In the genomic region with DNA sequence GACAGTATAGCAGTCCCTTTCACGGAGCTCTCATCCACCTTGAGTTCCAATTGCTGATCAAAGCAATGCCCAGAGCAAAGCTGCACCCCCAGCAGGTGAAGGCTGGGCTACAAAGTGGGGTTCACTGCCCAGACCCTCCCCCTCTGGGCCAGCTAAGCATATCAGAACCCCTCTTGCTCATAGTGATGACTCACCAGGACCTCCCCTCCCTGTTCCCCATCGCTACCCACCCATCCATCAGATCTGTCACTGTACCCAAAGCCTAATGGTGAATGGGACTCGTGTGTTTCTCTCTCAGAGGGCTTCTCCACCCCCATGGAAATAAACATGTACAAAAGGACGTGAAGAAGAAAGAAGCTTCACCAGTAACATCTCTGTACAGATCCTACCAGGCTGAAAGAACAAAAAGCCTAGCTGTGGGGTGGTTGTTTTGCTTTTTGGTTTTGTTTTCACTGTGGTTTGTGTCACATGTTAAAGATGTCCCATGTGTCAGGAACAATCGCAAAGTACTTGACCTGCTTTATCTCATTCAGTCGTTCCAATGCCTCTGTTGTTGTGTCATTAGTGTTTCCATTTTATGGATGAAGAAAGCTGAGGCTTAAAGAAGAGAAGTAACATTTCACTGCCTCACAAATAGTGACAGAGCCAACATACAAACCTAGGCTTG, we compare ENCODE assay signal across 12 cellular contexts.
DNase-seq lines count a peak whose midpoint lies in the region; ATAC-seq and TF ChIP-seq lines count a peak whose summit lies in the region.
"Had no signal": no experiment of that assay in that cellular context is flagged by ENCODE, and none has a peak within 500 bp of the region (broad histone marks: within the 10 kb centered on the region; RNA-seq: fewer than 3 reads in every experiment).

No MANE protein-coding gene starts in this region.

- peaks cover 69% of the 10 kb centered on the region for H3K4me1 ChIP-seq in DOHH2 (ENCODE audit: control insufficient read depth, low read length)
- peaks cover 20% of the 10 kb centered on the region for H3K4me1 ChIP-seq in KMS-11 (ENCODE audit: low read depth, poor library complexity, severe bottlenecking)
- H3K4me1 ChIP-seq in mesenchymal stem cell (ENCODE audit: control insufficient read depth, insufficient read depth, low read depth, low read length) = no peaks in the 10 kb centered on the region

- DNase-seq in effector memory CD8-positive, alpha-beta T cell = peak in 2 of 3 experiments; percentile 14 to 17
- DNase-seq in HFFc6 = no peak
- no peak for DNase-seq in putamen (ENCODE audit: low spot score)
- DNase-seq in mesenchymal stem cell = no peak
- no peak for DNase-seq in brain microvascular endothelial cell
- DNase-seq: NCI-H2029 treated with DMSO at 0.1 percent for 48 hours, retina had no signal

- peaks cover 3% of the 10 kb centered on the region for H3K36me3 Mint-ChIP-seq in effector memory CD8-positive, alpha-beta T cell (ENCODE audit: insufficient read depth)
- no peaks in the 10 kb centered on the region for H3K36me3 Mint-ChIP-seq in HFFc6 (ENCODE audit: low read depth)

- H3K9ac ChIP-seq in KMS-11 (no peak overlapping the region), mesenchymal stem cell (ENCODE audit: low read length) (no peak overlapping the region)

- no peaks in the 10 kb centered on the region for H3K79me1 ChIP-seq in mesenchymal stem cell (replicated peaks; ENCODE audit: low read length, poor library complexity, severe bottlenecking)

- H3K14ac ChIP-seq in mesenchymal stem cell (ENCODE audit: low read length in 2 of 2) = no peak overlapping the region

- H2BK5ac ChIP-seq in mesenchymal stem cell (ENCODE audit: low read depth, low read length, poor library complexity, severe bottlenecking) = no peak overlapping the region

- ATAC-seq in GM21381 (IDR thresholded peaks at IDR 0.05; ENCODE audit: unreplicated experiment) = peak; percentile 60
- ATAC-seq in effector memory CD8-positive, alpha-beta T cell (replicated peaks) = peak; percentile 73
- ATAC-seq: left lobe of liver, Right ventricle myocardium inferior had no signal

- no peak overlapping the region for H3K4ac ChIP-seq in mesenchymal stem cell (ENCODE audit: low read depth in 1 of 2, low read length in 2 of 2)

- H3K27ac ChIP-seq in DOHH2 (ENCODE audit: low read depth, low read length) (no peak overlapping the region), KMS-11 (no peak overlapping the region), mesenchymal stem cell (ENCODE audit: low read length, poor library complexity, severe bottlenecking) (no peak overlapping the region), brain microvascular endothelial cell (no peak overlapping the region)

- H3K27ac Mint-ChIP-seq in effector memory CD8-positive, alpha-beta T cell = peak overlapping the region; percentile 92
- no peak overlapping the region for H3K27ac Mint-ChIP-seq in HFFc6

- H3F3A ChIP-seq in DOHH2 (ENCODE audit: control insufficient read depth, insufficient read depth) = no peaks in the 10 kb centered on the region

- H3K4me3 ChIP-seq in DOHH2 (ENCODE audit: low read length) = no peak overlapping the region
- H3K4me3 ChIP-seq in KMS-11 (IDR thresholded peaks at IDR 0.05; ENCODE audit: insufficient read depth, low read depth, low read length) = no peak overlapping the region
- no peak overlapping the region for H3K4me3 ChIP-seq in mesenchymal stem cell (ENCODE audit: insufficient read depth in 1 of 2, low read depth in 1 of 2, low read length in 2 of 2)
- no peak overlapping the region for H3K4me3 ChIP-seq in brain microvascular endothelial cell (ENCODE audit: low read depth, low read length)

- H2BK12ac ChIP-seq in mesenchymal stem cell (ENCODE audit: low read length in 2 of 2) = no peak overlapping the region

- no peak overlapping the region for H2BK120ac ChIP-seq in mesenchymal stem cell (ENCODE audit: low read depth, low read length)

- H2BK15ac ChIP-seq in mesenchymal stem cell (ENCODE audit: low read depth, poor library complexity, severe bottlenecking) = no peak overlapping the region

- H3K4me1 Mint-ChIP-seq in effector memory CD8-positive, alpha-beta T cell (ENCODE audit: low read depth in 2 of 2) = peaks cover 31 to 40% of the 10 kb centered on the region in 2 donors
- peaks cover 13% of the 10 kb centered on the region for H3K4me1 Mint-ChIP-seq in HFFc6 (ENCODE audit: low read depth)

- WGBS in mesenchymal stem cell = 63% methylated on average over 5 of the region's 6 CpGs

- H3K9me3 Mint-ChIP-seq in effector memory CD8-positive, alpha-beta T cell = no peaks in the 10 kb centered on the region
- no peaks in the 10 kb centered on the region for H3K9me3 Mint-ChIP-seq in HFFc6

- H4K8ac ChIP-seq in mesenchymal stem cell (ENCODE audit: low read length) = no peak overlapping the region

- H3K79me2 ChIP-seq in DOHH2 (ENCODE audit: control insufficient read depth, low read length) (no peaks in the 10 kb centered on the region), KMS-11 (ENCODE audit: insufficient read depth, low read depth) (no peaks in the 10 kb centered on the region)

- H3K27me3 Mint-ChIP-seq in effector memory CD8-positive, alpha-beta T cell = peaks cover 17 to 32% of the 10 kb centered on the region in 2 donors
- peaks cover 13% of the 10 kb centered on the region for H3K27me3 Mint-ChIP-seq in HFFc6 (ENCODE audit: insufficient read depth)

- no peaks in the 10 kb centered on the region for H3K9me2 ChIP-seq in DOHH2 (replicated peaks; ENCODE audit: control insufficient read depth, low read length)

- no peak overlapping the region for H3K18ac ChIP-seq in mesenchymal stem cell (ENCODE audit: low read depth in 1 of 2, low read length in 2 of 2)

- no peaks in the 10 kb centered on the region for H4K20me1 ChIP-seq in DOHH2 (ENCODE audit: control insufficient read depth, insufficient read depth, low read depth, low read length)
- no peaks in the 10 kb centered on the region for H4K20me1 ChIP-seq in KMS-11 (ENCODE audit: insufficient read depth)

- no peaks in the 10 kb centered on the region for H3K36me3 ChIP-seq in DOHH2 (ENCODE audit: control insufficient read depth, low read length)
- no peaks in the 10 kb centered on the region for H3K36me3 ChIP-seq in KMS-11 (ENCODE audit: insufficient read depth)
- no peaks in the 10 kb centered on the region for H3K36me3 ChIP-seq in mesenchymal stem cell (ENCODE audit: control insufficient read depth in 1 of 2, insufficient read depth in 2 of 2, low read depth in 1 of 2, low read length in 2 of 2)
- no peaks in the 10 kb centered on the region for H3K36me3 ChIP-seq in brain microvascular endothelial cell (replicated peaks)

- in situ Hi-C loops in brain microvascular endothelial cell (cut with HindIII; ENCODE audit: low pct_ligation_motif_present, low sequenced_read_pairs) = no loop called here

- peak overlapping the region; percentile 53; the same call in 1 of the 2 replicates for H2AFZ ChIP-seq in KMS-11 (ENCODE audit: low read depth)
- H2AFZ ChIP-seq in mesenchymal stem cell (ENCODE audit: low read depth, low read length) = no peak overlapping the region

- H3K4me3 Mint-ChIP-seq in effector memory CD8-positive, alpha-beta T cell = peak overlapping the region; percentile 79 to 86
- no peak overlapping the region for H3K4me3 Mint-ChIP-seq in HFFc6

- H3K23ac ChIP-seq in mesenchymal stem cell (ENCODE audit: low read length in 2 of 2) = no peak overlapping the region

- H3K9me3 ChIP-seq in DOHH2 (ENCODE audit: control insufficient read depth, insufficient read depth, low read length) (no peaks in the 10 kb centered on the region), mesenchymal stem cell (ENCODE audit: control insufficient read depth, low read length) (no peaks in the 10 kb centered on the region)

- H3K4me2 ChIP-seq in DOHH2 (ENCODE audit: low read length) = peak overlapping the region; percentile 49
- H3K4me2 ChIP-seq in KMS-11 = 0 out of 2 replicates have a peak overlapping the region, but pooled peaks have one; percentile 12
- no peak overlapping the region for H3K4me2 ChIP-seq in mesenchymal stem cell (ENCODE audit: low read length, poor library complexity, severe bottlenecking)

- H3K27me3 ChIP-seq in DOHH2 (ENCODE audit: control insufficient read depth, low read length) = no peaks in the 10 kb centered on the region
- no peaks in the 10 kb centered on the region for H3K27me3 ChIP-seq in KMS-11 (ENCODE audit: insufficient read depth, low read depth)
- H3K27me3 ChIP-seq in mesenchymal stem cell (ENCODE audit: control insufficient read depth in 1 of 2, insufficient read depth in 1 of 2, low read length in 2 of 2) = peaks cover 5 to 21% of the 10 kb centered on the region in 2 experiments
- no peaks in the 10 kb centered on the region for H3K27me3 ChIP-seq in brain microvascular endothelial cell (replicated peaks)

- H4K91ac ChIP-seq in mesenchymal stem cell (ENCODE audit: low read length) = no peak overlapping the region

- TF ChIP-seq CTCF in DOHH2 (IDR thresholded peaks at IDR 0.05; ENCODE audit: low read depth, low read length, poor library complexity, severe bottlenecking) (no peak), KMS-11 (conservative IDR thresholded peaks at IDR 0.05; ENCODE audit: low read depth, low read length) (no peak), HFFc6 (IDR thresholded peaks at IDR 0.05) (no peak), brain microvascular endothelial cell (IDR thresholded peaks at IDR 0.05; ENCODE audit: low read depth, low read length, missing control alignments) (no peak)

- H2AK5ac ChIP-seq in mesenchymal stem cell (ENCODE audit: low read length, severe bottlenecking) = no peak overlapping the region

Comparison
In these comparisons a context has a peak if more than half of its experiments do, and no peak if none do; other contexts are left out.
1. DNase-seq: peak in effector memory CD8-positive, alpha-beta T cell (2 of 3); none in HFFc6 (single experiment), putamen (single experiment), mesenchymal stem cell (single experiment) and brain microvascular endothelial cell (single experiment).